In the genomic region with DNA sequence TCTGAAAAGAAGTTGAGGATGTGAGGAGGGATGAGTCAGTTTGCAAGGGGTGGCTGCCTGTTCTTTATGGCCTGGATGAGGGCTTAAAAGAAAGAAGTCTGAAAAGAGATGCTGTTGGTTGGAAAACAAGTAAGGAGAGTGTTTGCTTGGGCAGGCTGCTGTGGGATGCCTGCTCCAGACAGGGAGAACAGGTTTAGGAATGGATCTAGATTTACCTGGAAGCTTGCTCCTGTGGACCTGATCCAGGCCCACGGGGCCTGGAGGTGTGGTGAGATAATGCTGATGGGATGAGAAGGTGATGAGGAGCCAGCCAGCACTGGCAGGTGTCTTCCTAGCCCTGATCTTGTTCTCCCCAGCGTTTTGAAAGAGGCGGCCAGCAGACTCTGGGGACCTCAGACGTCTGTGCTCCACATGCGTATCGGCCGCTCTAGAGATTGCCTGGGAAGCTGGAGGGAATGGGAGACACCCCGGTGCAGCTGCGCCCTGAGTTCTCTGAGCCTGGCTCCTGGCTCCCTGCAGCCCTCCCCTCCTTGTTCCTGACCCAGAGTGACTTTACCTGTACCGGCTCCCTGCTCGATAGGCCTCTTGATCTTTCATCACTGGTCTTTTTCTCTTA, we compare ENCODE assay signal across 20 cellular contexts.
DNase-seq lines count a peak whose midpoint lies in the region; ATAC-seq and TF ChIP-seq lines count a peak whose summit lies in the region.
"Had no signal": no experiment of that assay in that cellular context is flagged by ENCODE, and none has a peak within 500 bp of the region (broad histone marks: within the 10 kb centered on the region; RNA-seq: fewer than 3 reads in every experiment).

No MANE protein-coding gene starts in this region.

- no peaks in the 10 kb centered on the region for H3K36me3 Mint-ChIP-seq in natural killer cell
- H3K36me3 Mint-ChIP-seq in natural killer cell treated with Interleukin-12 subunit alpha and Interleukin-12 subunit beta and Interleukin-15 and Interleukin-18, amount 100 ng/mL, for 72 hours: no peaks in the 10 kb centered on the region
- peaks cover 19% of the 10 kb centered on the region for H3K36me3 Mint-ChIP-seq in central memory CD8-positive, alpha-beta T cell (ENCODE audit: insufficient read depth)
- H3K36me3 Mint-ChIP-seq in nephron progenitor cell (ENCODE audit: low read depth): peaks cover 11% of the 10 kb centered on the region

- TF ChIP-seq CTCF in natural killer cell (IDR thresholded peaks at IDR 0.05): no peak
- no peak for TF ChIP-seq CTCF in nephron progenitor cell (IDR thresholded peaks at IDR 0.05)

- no peaks in the 10 kb centered on the region for H3K9me3 Mint-ChIP-seq in natural killer cell
- no peaks in the 10 kb centered on the region for H3K9me3 Mint-ChIP-seq in natural killer cell treated with Interleukin-12 subunit alpha and Interleukin-12 subunit beta and Interleukin-15 and Interleukin-18, amount 100 ng/mL, for 72 hours
- H3K9me3 Mint-ChIP-seq in central memory CD8-positive, alpha-beta T cell: no peaks in the 10 kb centered on the region
- no peaks in the 10 kb centered on the region for H3K9me3 Mint-ChIP-seq in nephron progenitor cell
- H3K9me3 Mint-ChIP-seq: CD4-positive, alpha-beta T cell had no signal

- peak overlapping the region; percentile 34 to 50 for H3K27ac Mint-ChIP-seq in natural killer cell
- H3K27ac Mint-ChIP-seq in natural killer cell treated with Interleukin-12 subunit alpha and Interleukin-12 subunit beta and Interleukin-15 and Interleukin-18, amount 100 ng/mL, for 72 hours: peak overlapping the region in 1 of 2 donors; percentile 13
- H3K27ac Mint-ChIP-seq in central memory CD8-positive, alpha-beta T cell (ENCODE audit: low read depth): peak overlapping the region; percentile 47
- peak overlapping the region; percentile 29 for H3K27ac Mint-ChIP-seq in nephron progenitor cell
- H3K27ac Mint-ChIP-seq: CD4-positive, alpha-beta T cell had no signal

- ATAC-seq in natural killer cell (no peak), GM19395 (IDR thresholded peaks at IDR 0.05; ENCODE audit: unreplicated experiment) (no peak)
- no peak for ATAC-seq in natural killer cell treated with Interleukin-12 subunit alpha and Interleukin-12 subunit beta and Interleukin-15 and Interleukin-18, amount 100 ng/mL, for 72 hours
- ATAC-seq in central memory CD8-positive, alpha-beta T cell (replicated peaks; ENCODE audit: extremely low read depth, poor library complexity, severe bottlenecking): no peak
- ATAC-seq: Panc1, Right ventricle myocardium inferior had no signal

- H3K4me1 Mint-ChIP-seq in natural killer cell: peaks cover 48 to 50% of the 10 kb centered on the region in 2 donors
- H3K4me1 Mint-ChIP-seq in natural killer cell treated with Interleukin-12 subunit alpha and Interleukin-12 subunit beta and Interleukin-15 and Interleukin-18, amount 100 ng/mL, for 72 hours (ENCODE audit: low read depth in 2 of 2): peaks cover 34 to 42% of the 10 kb centered on the region in 2 donors
- peaks cover 26% of the 10 kb centered on the region for H3K4me1 Mint-ChIP-seq in central memory CD8-positive, alpha-beta T cell
- peaks cover 52% of the 10 kb centered on the region for H3K4me1 Mint-ChIP-seq in nephron progenitor cell

- no peak for DNase-seq in natural killer cell
- DNase-seq in natural killer cell treated with Interleukin-12 subunit alpha and Interleukin-12 subunit beta and Interleukin-15 and Interleukin-18, amount 100 ng/mL, for 72 hours (ENCODE audit: low spot score): no peak
- DNase-seq in central memory CD8-positive, alpha-beta T cell (ENCODE audit: low spot score in 2 of 2): no peak
- DNase-seq in nephron progenitor cell: no peak
- peak; percentile 25 for DNase-seq in ureter (ENCODE audit: low spot score)
- DNase-seq in NCI-H345 (lab: John Stamatoyannopoulos, UW): no peak
- no peak for DNase-seq in NCI-H1092 (lab: John Stamatoyannopoulos, UW)
- DNase-seq: AML-193; CD4-positive, alpha-beta T cell; DMS79 treated with DMSO at 0.1 percent for 48 hours; KBM-7; MG63; NCI-H1105; NCI-H187 treated with DMSO at 0.1 percent for 48 hours; NCI-H2171; NCI-H510A; NCI-H82 had no signal

- intact Hi-C loops in natural killer cell (cut with micrococcal nuclease): no loop called here

- no peaks in the 10 kb centered on the region for H3K27me3 Mint-ChIP-seq in natural killer cell (ENCODE audit: low read depth in 2 of 2)
- H3K27me3 Mint-ChIP-seq in natural killer cell treated with Interleukin-12 subunit alpha and Interleukin-12 subunit beta and Interleukin-15 and Interleukin-18, amount 100 ng/mL, for 72 hours: no peaks in the 10 kb centered on the region
- no peaks in the 10 kb centered on the region for H3K27me3 Mint-ChIP-seq in central memory CD8-positive, alpha-beta T cell
- peaks cover 3% of the 10 kb centered on the region for H3K27me3 Mint-ChIP-seq in nephron progenitor cell (ENCODE audit: low read depth, poor library complexity)
- H3K27me3 Mint-ChIP-seq: CD4-positive, alpha-beta T cell had no signal

- H3K4me3 Mint-ChIP-seq in natural killer cell (no peak overlapping the region), nephron progenitor cell (no peak overlapping the region)
- no peak overlapping the region for H3K4me3 Mint-ChIP-seq in natural killer cell treated with Interleukin-12 subunit alpha and Interleukin-12 subunit beta and Interleukin-15 and Interleukin-18, amount 100 ng/mL, for 72 hours
- H3K4me3 Mint-ChIP-seq in central memory CD8-positive, alpha-beta T cell: no peak overlapping the region
- H3K4me3 Mint-ChIP-seq: CD4-positive, alpha-beta T cell had no signal
